30 cellular contexts compared by ENCODE assay signal in genomic region chr9:81092057-81092456, GRCh38.
"Had no signal": no experiment of that assay in that cellular context is flagged by ENCODE, and none has a peak within 500 bp of the region (broad histone marks: within the 10 kb centered on the region; RNA-seq: fewer than 3 reads in every experiment).

No MANE protein-coding gene starts in this region.

- H3K36me3 ChIP-seq: gastrocnemius medialis, neutrophil, right lobe of liver, thyroid gland, upper lobe of left lung, vagina, WERI-Rb-1 had no signal

- H3K4me2 ChIP-seq: hepatocyte had no signal

- H3K27me3 ChIP-seq: gastrocnemius medialis, hepatocyte, neutrophil, right lobe of liver, thyroid gland, upper lobe of left lung, vagina had no signal

- DNase-seq: activated CD4-positive, alpha-beta memory T cell treated with anti-CD3 and anti-CD28 coated beads for 36 hours; activated CD4-positive, alpha-beta T cell treated with anti-CD3 and anti-CD28 coated beads, Interleukin-2, amount 10 ng/mL, durations not matched to agents 24 days and 14 days; activated CD8-positive, alpha-beta memory T cell treated with anti-CD3 and anti-CD28 coated beads, Interleukin-2, amount 50 U/mL, for 48 hours; activated gamma-delta T cell treated with Interleukin-2 at 50 U/mL for 16 hours; activated naive CD4-positive, alpha-beta T cell treated with anti-CD3 and anti-CD28 coated beads, Interleukin-2, amount 50 U/mL, for 16 hours; activated T-cell treated with anti-CD3 and anti-CD28 coated beads, Interleukin-2, amount 50 U/mL, for 24 hours; effector memory CD4-positive, alpha-beta T cell; erythroblast; gastrocnemius medialis; kidney; left colon; mammary epithelial cell; naive B cell; nephron progenitor cell; right lobe of liver; stimulated activated CD4-positive, alpha-beta T cell treated with anti-CD3 and anti-CD28 coated beads, Interleukin-12 subunit alpha, Interleukin-12 subunit beta, amount 100 ng/mL, for 4 hours; stimulated activated CD4-positive, alpha-beta T cell treated with anti-CD3 and anti-CD28 coated beads, Interleukin-4, amount 100 ng/mL, for 4 hours; stimulated activated CD8-positive, alpha-beta memory T cell treated with anti-CD3 and anti-CD28 coated beads, Interleukin-4, amount 100 ng/mL, for 48 hours; stimulated activated naive CD8-positive, alpha-beta T cell treated with anti-CD3 and anti-CD28 coated beads, Interleukin-15, amount 100 ng/mL, for 72 hours; T-helper 17 cell; T1000; thyroid gland; WERI-Rb-1 had no signal

- H2AFZ ChIP-seq: hepatocyte had no signal

- H3K9me3 ChIP-seq: neutrophil, right lobe of liver, thyroid gland, upper lobe of left lung, vagina had no signal

- H3K27ac ChIP-seq: gastrocnemius medialis, hepatocyte, neutrophil, right lobe of liver, skin epidermis, thyroid gland, upper lobe of left lung, vagina, WERI-Rb-1 had no signal

- ATAC-seq: activated CD4-positive, CD25-positive, alpha-beta regulatory T cell treated with anti-CD3 and anti-CD28 coated beads, Interleukin-2, amount 50 U/mL, for 24 hours; gastrocnemius medialis; left colon; right lobe of liver; stimulated activated memory B cell treated with anti-CD40 and anti-IgM and Interleukin-4, amounts not matched to agents 10 μg/mL and 1 μg/mL and 100 μg/mL, for 72 hours; stimulated activated naive CD8-positive, alpha-beta T cell treated with anti-CD3 and anti-CD28 coated beads, Interleukin-15, amount 100 ng/mL, for 72 hours; T-helper 17 cell had no signal

- H3K4me1 ChIP-seq: gastrocnemius medialis, right lobe of liver, thyroid gland, upper lobe of left lung had no signal

- H3K4me3 ChIP-seq: gastrocnemius medialis, hepatocyte, right lobe of liver, skin epidermis, thyroid gland, upper lobe of left lung, vagina had no signal
